Comparison of ENCODE assay signal across 18 cellular contexts in the genomic region with DNA sequence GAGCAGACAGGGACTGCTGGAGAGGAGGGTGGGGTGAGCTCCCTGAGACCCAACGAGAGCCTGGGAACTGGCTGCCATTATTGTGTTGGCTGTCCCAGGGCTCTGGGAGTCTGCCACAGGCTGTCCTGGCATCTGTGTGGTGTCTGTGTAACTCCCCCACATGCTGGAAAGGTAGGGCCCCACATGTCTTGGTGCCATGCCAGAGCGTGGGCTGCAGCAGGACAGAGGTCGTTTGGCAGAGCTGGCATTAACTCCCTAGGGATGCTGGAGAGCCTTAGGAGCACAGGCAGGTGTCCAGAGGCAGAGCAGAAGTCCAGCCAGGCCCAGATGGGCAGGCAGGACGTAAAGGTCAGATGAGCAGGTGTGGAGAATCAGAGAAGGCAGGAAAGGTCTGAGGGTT. TPM values are rescaled to one million over a fixed set of nuclear protein-coding genes. Genes with fewer than 3 reads are reported as not detected.
DNase-seq lines count a peak whose midpoint lies in the region; ATAC-seq and TF ChIP-seq lines count a peak whose summit lies in the region.
"Had no signal": no experiment of that assay in that cellular context is flagged by ENCODE, and none has a peak within 500 bp of the region (broad histone marks: within the 10 kb centered on the region; RNA-seq: fewer than 3 reads in every experiment).

No MANE protein-coding gene starts in this region.

- H3K27ac Mint-ChIP-seq in immature natural killer cell: no peak overlapping the region
- H3K27ac Mint-ChIP-seq: CD4-positive, CD25-positive, alpha-beta regulatory T cell had no signal

- peaks cover 28% of the 10 kb centered on the region for H3K36me3 ChIP-seq in BE2C
- peaks cover 0 to 18% (median 0%) of the 10 kb centered on the region in 9 donors for H3K36me3 ChIP-seq in heart right ventricle
- no peaks in the 10 kb centered on the region for H3K36me3 ChIP-seq in neuronal stem cell (replicated peaks in 1 of 2; ENCODE audit: control insufficient read depth in 2 of 2, insufficient read depth in 2 of 2, low read length in 2 of 2)

- H3K23ac ChIP-seq in neuronal stem cell (ENCODE audit: low read depth, low read length, poor library complexity): peak overlapping the region; percentile 73

- ATAC-seq in heart right ventricle (no peak), GM18517 (IDR thresholded peaks at IDR 0.05; ENCODE audit: unreplicated experiment) (no peak)
- ATAC-seq: HCT116, PC-3 had no signal

- H3K9ac ChIP-seq in neuronal stem cell (ENCODE audit: low read depth, low read length, poor library complexity): no peak overlapping the region

- H3K18ac ChIP-seq in neuronal stem cell (ENCODE audit: low read length): peak overlapping the region; percentile 21

- no peak overlapping the region for H3K4me3 Mint-ChIP-seq in immature natural killer cell
- H3K4me3 Mint-ChIP-seq: CD4-positive, CD25-positive, alpha-beta regulatory T cell had no signal

- H2BK15ac ChIP-seq in neuronal stem cell (ENCODE audit: low read length): no peak overlapping the region

- H3K79me1 ChIP-seq in neuronal stem cell (ENCODE audit: low read depth, low read length): no peaks in the 10 kb centered on the region

- H3K9me3 ChIP-seq in BE2C: no peaks in the 10 kb centered on the region
- H3K9me3 ChIP-seq in heart right ventricle: no peaks in the 10 kb centered on the region
- H3K9me3 ChIP-seq in neuronal stem cell (replicated peaks in 1 of 2; ENCODE audit: control insufficient read depth in 2 of 2, insufficient read depth in 1 of 2, low read depth in 1 of 2, low read length in 2 of 2): no peaks in the 10 kb centered on the region

- DNase-seq in BE2C (peak; percentile 36), NCI-H69 (lab: John Stamatoyannopoulos, UW) (peak; percentile 49), heart right ventricle (no peak), neuronal stem cell (ENCODE audit: low spot score) (no peak), GM03348 (ENCODE audit: low spot score) (no peak), immature natural killer cell (no peak), DMS153 (lab: John Stamatoyannopoulos, UW) (no peak)
- DNase-seq: CD4-positive, CD25-positive, alpha-beta regulatory T cell; DMS79 treated with DMSO at 0.1 percent for 48 hours; GDM1; NCI-H1436; NCI-H2029 treated with DMSO at 0.1 percent for 48 hours; NCI-H524 treated with DMSO at 0.1 percent for 48 hours; PC-3; SHP77 treated with DMSO at 0.1 percent for 48 hours had no signal

- no peaks in the 10 kb centered on the region for H3K27me3 ChIP-seq in BE2C
- no peaks in the 10 kb centered on the region for H3K27me3 ChIP-seq in heart right ventricle
- no peaks in the 10 kb centered on the region for H3K27me3 ChIP-seq in neuronal stem cell (ENCODE audit: control insufficient read depth in 3 of 3, insufficient read depth in 3 of 3, low read depth in 1 of 3, low read length in 3 of 3)

- no peaks in the 10 kb centered on the region for H3K36me3 Mint-ChIP-seq in immature natural killer cell
- H3K36me3 Mint-ChIP-seq: CD4-positive, CD25-positive, alpha-beta regulatory T cell had no signal

- no peak overlapping the region for H2AFZ ChIP-seq in neuronal stem cell (ENCODE audit: low read length)

- no peak overlapping the region for H4K8ac ChIP-seq in neuronal stem cell (ENCODE audit: low read depth, low read length)

- intact Hi-C loops in heart right ventricle (cut with DNase I): loop anchor here in 2 of 10 donors (10.0 kb wide), 2 partner anchors 136 to 166 kb away; a partner anchor contains a TSS

- H3K14ac ChIP-seq in neuronal stem cell (ENCODE audit: low read length): no peak overlapping the region

- H3K4ac ChIP-seq in neuronal stem cell (ENCODE audit: low read length): no peak overlapping the region

- H3K27me3 Mint-ChIP-seq in immature natural killer cell (ENCODE audit: low read depth in 3 of 3): peaks cover 0 to 3% (median 2%) of the 10 kb centered on the region in 3 donors
- H3K27me3 Mint-ChIP-seq: CD4-positive, CD25-positive, alpha-beta regulatory T cell had no signal

- peak overlapping the region; percentile 5 for H4K91ac ChIP-seq in neuronal stem cell (ENCODE audit: low read depth, low read length, poor library complexity)

- H2BK120ac ChIP-seq in neuronal stem cell (ENCODE audit: low read depth, low read length): no peak overlapping the region

- no peaks in the 10 kb centered on the region for H3K9me3 Mint-ChIP-seq in immature natural killer cell
- H3K9me3 Mint-ChIP-seq: CD4-positive, CD25-positive, alpha-beta regulatory T cell had no signal

- peak overlapping the region; percentile 70 for H2AK5ac ChIP-seq in neuronal stem cell (ENCODE audit: low read depth, low read length)

- H3K27ac ChIP-seq in heart right ventricle (peak overlapping the region in 9 of 10 donors; percentile 25 to 88 (median 63)), neuronal stem cell (replicated peaks; ENCODE audit: low read length) (no peak overlapping the region)

- WGBS in heart right ventricle, 2 donors: 55 to 59% methylated on average over 4 of the region's 4 CpGs
- no CpG with 5 or more reads among the region's 4 CpGs for WGBS in neuronal stem cell (ENCODE audit: extremely low coverage in 2 of 2, insufficient read length in 2 of 2, insufficient replicate concordance in 1 of 2), 2 donors

- no peak overlapping the region for H2BK5ac ChIP-seq in neuronal stem cell (ENCODE audit: low read length)

- H3K4me2 ChIP-seq in neuronal stem cell (ENCODE audit: insufficient read depth, low read length, poor library complexity, severe bottlenecking): no peak overlapping the region

- H3K4me3 ChIP-seq in BE2C (ENCODE audit: low read depth, low read length) (no peak overlapping the region), heart right ventricle (no peak overlapping the region), neuronal stem cell (ENCODE audit: low read length in 2 of 2) (no peak overlapping the region)

- no peaks in the 10 kb centered on the region for H3K4me1 Mint-ChIP-seq in immature natural killer cell
- H3K4me1 Mint-ChIP-seq: CD4-positive, CD25-positive, alpha-beta regulatory T cell had no signal

- no peak overlapping the region for H2BK12ac ChIP-seq in neuronal stem cell (ENCODE audit: low read length)

- H3K4me1 ChIP-seq in BE2C: peaks cover 6% of the 10 kb centered on the region; the same call in 1 of the 2 replicates
- H3K4me1 ChIP-seq in heart right ventricle: peaks cover 3 to 42% (median 29%) of the 10 kb centered on the region in 9 donors
- H3K4me1 ChIP-seq in neuronal stem cell (ENCODE audit: control insufficient read depth in 2 of 2, insufficient read depth in 1 of 2, low read depth in 1 of 2, low read length in 2 of 2): no peaks in the 10 kb centered on the region

- TF ChIP-seq CTCF in BE2C (IDR thresholded peaks at IDR 0.05; ENCODE audit: low read depth, low read length) (no peak), heart right ventricle (IDR thresholded peaks at IDR 0.05) (no peak)

RNA-seq across cellular contexts. Expression of a gene that starts 9.7 kb away (rescaled TPM):
- polyA plus RNA-seq in BE2C (2012; ENCODE audit: insufficient read depth, insufficient read length, low read depth): not detected
- total RNA-seq in heart right ventricle: 10 to 100 TPM in 3 of 10 donors, 1 to 10 TPM in 7; 2.7 to 39.4 (median 8.0) TPM
- 10 to 100 TPM in 1 of 2 donors, 1 to 10 TPM in 1; 7.3 to 41.4 TPM for polyA plus RNA-seq in heart right ventricle
- polyA plus RNA-seq in neuronal stem cell (2013, experiment 1 of 2): not detected
- not detected for polyA plus RNA-seq in neuronal stem cell (2013, experiment 2 of 2)
- not detected for polyA plus RNA-seq in immature natural killer cell
- total RNA-seq: CD4-positive, CD25-positive, alpha-beta regulatory T cell; HT1080 had no signal
- polyA plus RNA-seq: CD4-positive, CD25-positive, alpha-beta regulatory T cell had no signal

Comparison
In these comparisons a context has a peak if more than half of its experiments do, and no peak if none do; other contexts are left out.
1. DNase-seq: peak in BE2C (single experiment) and NCI-H69 (single experiment); none in heart right ventricle (0 of 2), neuronal stem cell (single experiment), GM03348 (single experiment), immature natural killer cell (0 of 3) and DMS153 (single experiment).
2. RNA of a gene that starts 9.7 kb away (polyA plus RNA-seq): 7.3 to 41.4 TPM in heart right ventricle; not detected in immature natural killer cell; every median in the first group is over 4 times any median in the second.